ENCODE assay signal across 10 cellular contexts in genomic region chr13:91596832-91597231, GRCh38.
"Had no signal": no experiment of that assay in that cellular context is flagged by ENCODE, and none has a peak within 500 bp of the region (broad histone marks: within the 10 kb centered on the region; RNA-seq: fewer than 3 reads in every experiment).

No MANE protein-coding gene starts in this region.

- H3K9me3 ChIP-seq: HAP-1 had no signal

- H3K27me3 Mint-ChIP-seq: IgD-negative memory B cell had no signal

- H3K4me1 Mint-ChIP-seq: IgD-negative memory B cell had no signal

- H2AFZ ChIP-seq: GM23248 had no signal

- H3K9ac ChIP-seq: GM23248 had no signal

- H3K36me3 ChIP-seq: HAP-1 had no signal

- H3K27ac ChIP-seq: GM23248, HL-60 had no signal

- H3K27ac Mint-ChIP-seq: HFFc6, IgD-negative memory B cell had no signal

- H3K4me3 Mint-ChIP-seq: HFFc6, IgD-negative memory B cell had no signal

- ATAC-seq: HCT116, HepG2 had no signal

- H3K4me3 ChIP-seq: GM23248, HAP-1 had no signal

- DNase-seq: GM23248, GOT3, H7, HFFc6, KG1 had no signal

- H3K4me1 ChIP-seq: HAP-1 had no signal
